In the genomic region with DNA sequence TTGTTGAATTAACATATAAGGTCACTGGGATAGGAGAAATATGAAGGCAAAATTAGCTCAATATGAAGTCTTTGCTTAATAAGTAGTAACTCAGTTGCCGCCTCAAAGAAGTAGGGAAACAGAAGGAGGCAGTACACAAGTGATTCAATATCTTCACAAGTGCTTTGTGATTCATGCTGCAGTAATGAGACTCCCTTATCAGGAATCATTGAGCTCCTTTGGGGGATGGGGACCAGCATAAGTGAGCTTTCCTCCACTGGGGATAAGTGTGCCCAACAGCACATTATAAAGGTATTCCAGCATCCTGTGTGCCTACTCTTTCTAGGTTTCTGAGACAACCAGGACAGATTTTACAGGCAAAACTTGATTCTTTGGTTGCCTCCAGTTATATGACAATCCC, we compare ENCODE assay signal across 14 cellular contexts.
DNase-seq lines count a peak whose midpoint lies in the region; ATAC-seq and TF ChIP-seq lines count a peak whose summit lies in the region.
"Had no signal": no experiment of that assay in that cellular context is flagged by ENCODE, and none has a peak within 500 bp of the region (broad histone marks: within the 10 kb centered on the region; RNA-seq: fewer than 3 reads in every experiment).

No MANE protein-coding gene starts in this region.

- DNase-seq in HCEC 1CT (peak; percentile 68), RKO (ENCODE audit: low spot score) (peak; percentile 20), fibroblast of pulmonary artery (ENCODE audit: low read depth) (peak; percentile 52), osteoblast (ENCODE audit: insufficient read length, low spot score, missing footprints) (peak; percentile 14), GM20000 (ENCODE audit: low spot score) (no peak), MV-4-11 (lab: John Stamatoyannopoulos, UW) (no peak), aorta (no peak), activated T-cell treated with anti-CD3 and anti-CD28 coated beads for 4 hours (no peak)
- DNase-seq: anterior cingulate cortex; DND-41; natural killer cell; NCI-H1436; stimulated activated CD4-positive, alpha-beta T cell treated with anti-CD3 and anti-CD28 coated beads, Interleukin-1b, Interleukin-23, amount 100 ng/mL, for 48 hours had no signal

- no peak for ATAC-seq in aorta (ENCODE audit: low FRiP score)
- ATAC-seq: gastroesophageal sphincter, natural killer cell had no signal

- peak overlapping the region; percentile 24 for H3K4me2 ChIP-seq in osteoblast (ENCODE audit: insufficient read depth, low read length)

- TF ChIP-seq CTCF in fibroblast of pulmonary artery (IDR thresholded peaks at IDR 0.05; ENCODE audit: low read length, missing control alignments) (no peak), osteoblast (IDR thresholded peaks at IDR 0.05; ENCODE audit: extremely low read depth, low read depth, low read length) (no peak), GM20000 (IDR thresholded peaks at IDR 0.05; ENCODE audit: extremely low read depth, missing control alignments) (no peak)

- H3K27ac ChIP-seq in osteoblast (ENCODE audit: low read depth, low read length) = no peak overlapping the region
- H3K27ac ChIP-seq in aorta (ENCODE audit: low read depth in 1 of 2, low read length in 2 of 2) = no peak overlapping the region
- H3K27ac ChIP-seq: gastroesophageal sphincter had no signal

- H3K27me3 ChIP-seq in osteoblast (ENCODE audit: insufficient read depth, low read length) = no peaks in the 10 kb centered on the region
- no peaks in the 10 kb centered on the region for H3K27me3 ChIP-seq in aorta (ENCODE audit: control insufficient read depth in 1 of 2, insufficient read depth in 2 of 2, low read length in 1 of 2)
- H3K27me3 ChIP-seq: gastroesophageal sphincter had no signal

- H3K36me3 ChIP-seq in osteoblast (ENCODE audit: insufficient read depth, low read length) (no peaks in the 10 kb centered on the region), aorta (ENCODE audit: control insufficient read depth in 1 of 2, insufficient read depth in 2 of 2, low read length in 1 of 2) (no peaks in the 10 kb centered on the region)
- H3K36me3 ChIP-seq: gastroesophageal sphincter had no signal

- intact Hi-C loops in aorta (cut with DNase I) = no loop called here

- H3K79me2 ChIP-seq in osteoblast (ENCODE audit: insufficient read depth, low read length) = no peaks in the 10 kb centered on the region

- WGBS in aorta, 2 donors = 90 to 92% methylated on average over 1 of the region's 1 CpG

- H3K9me3 ChIP-seq in osteoblast (ENCODE audit: low read depth, low read length) (no peaks in the 10 kb centered on the region), aorta (ENCODE audit: control insufficient read depth, low read length) (no peaks in the 10 kb centered on the region)
- H3K9me3 ChIP-seq: gastroesophageal sphincter had no signal

- H3K4me1 ChIP-seq in osteoblast (ENCODE audit: insufficient read depth, low read length) (peaks cover 23% of the 10 kb centered on the region), aorta (ENCODE audit: control insufficient read depth in 1 of 2, insufficient read depth in 2 of 2, low read length in 2 of 2) (no peaks in the 10 kb centered on the region)
- H3K4me1 ChIP-seq: gastroesophageal sphincter had no signal

- no peaks in the 10 kb centered on the region for H4K20me1 ChIP-seq in osteoblast (ENCODE audit: insufficient read depth, low read length)

- H3K4me3 ChIP-seq in fibroblast of pulmonary artery (replicated peaks; ENCODE audit: low read depth, low read length) (no peak overlapping the region), osteoblast (ENCODE audit: insufficient read depth, low read length) (no peak overlapping the region), aorta (ENCODE audit: low read length in 2 of 2) (no peak overlapping the region)
- H3K4me3 ChIP-seq: gastroesophageal sphincter had no signal

- no peak overlapping the region for H2AFZ ChIP-seq in osteoblast (ENCODE audit: low read length)

Comparison
In these comparisons a context has a peak if more than half of its experiments do, and no peak if none do; other contexts are left out.
1. DNase-seq: peak in HCEC 1CT (single experiment), RKO (single experiment), fibroblast of pulmonary artery (single experiment) and osteoblast (single experiment); none in GM20000 (single experiment), MV-4-11 (single experiment), aorta (0 of 2) and activated T-cell treated with anti-CD3 and anti-CD28 coated beads for 4 hours (single experiment).